26 cellular contexts compared by ENCODE assay signal in genomic region chr15:62430056-62430455, GRCh38.
"Had no signal": no experiment of that assay in that cellular context is flagged by ENCODE, and none has a peak within 500 bp of the region (broad histone marks: within the 10 kb centered on the region; RNA-seq: fewer than 3 reads in every experiment).

No MANE protein-coding gene starts in this region.

- FAIRE-seq: RCC 7860 had no signal

- H3K4me3 ChIP-seq: cardiac muscle cell had no signal

- DNase-seq: activated CD4-positive, alpha-beta memory T cell treated with anti-CD3 and anti-CD28 coated beads, Interleukin-2, amount 10 ng/mL, durations not matched to agents 7 days and 5 days; activated CD4-positive, alpha-beta T cell treated with anti-CD3 and anti-CD28 coated beads for 36 hours; activated CD4-positive, alpha-beta T cell treated with anti-CD3 and anti-CD28 coated beads, Interleukin-2, amount 50 U/mL, for 1 hour; activated gamma-delta T cell; activated naive CD4-positive, alpha-beta T cell treated with anti-CD3 and anti-CD28 coated beads for 36 hours; activated T-cell treated with anti-CD3 and anti-CD28 coated beads for 4 hours; activated T-cell treated with anti-CD3 and anti-CD28 coated beads, Interleukin-2, amount 50 U/mL, for 48 hours; amygdala; brain microvascular endothelial cell; KG1; NCI-H1048; NCI-H146; NCI-H1930; NCI-H2171; NCI-H2227 treated with DMSO at 0.1 percent for 48 hours; NCI-H446 treated with DMSO at 0.1 percent for 48 hours; NCI-H526; NCI-H82; NK-92 treated with Interleukin-12 subunit alpha and Interleukin-12 subunit beta, amount 100 ng/mL, for 24 hours; SHP77 treated with DMSO at 0.1 percent for 48 hours; T-cell; T-helper 2 cell; WERI-Rb-1 had no signal

- H3K36me3 ChIP-seq: brain microvascular endothelial cell, cardiac muscle cell, WERI-Rb-1 had no signal

- H3K27me3 ChIP-seq: brain microvascular endothelial cell had no signal

- ATAC-seq: activated CD4-positive, alpha-beta T cell treated with anti-CD3 and anti-CD28 coated beads for 36 hours; activated T-helper 17 cell treated with anti-CD3 and anti-CD28 coated beads, Interleukin-2, amount 50 U/mL, for 72 hours; T-cell had no signal

- H3K27ac ChIP-seq: brain microvascular endothelial cell, cardiac muscle cell, WERI-Rb-1 had no signal
